11 cellular contexts compared by ENCODE assay signal in the genomic region with DNA sequence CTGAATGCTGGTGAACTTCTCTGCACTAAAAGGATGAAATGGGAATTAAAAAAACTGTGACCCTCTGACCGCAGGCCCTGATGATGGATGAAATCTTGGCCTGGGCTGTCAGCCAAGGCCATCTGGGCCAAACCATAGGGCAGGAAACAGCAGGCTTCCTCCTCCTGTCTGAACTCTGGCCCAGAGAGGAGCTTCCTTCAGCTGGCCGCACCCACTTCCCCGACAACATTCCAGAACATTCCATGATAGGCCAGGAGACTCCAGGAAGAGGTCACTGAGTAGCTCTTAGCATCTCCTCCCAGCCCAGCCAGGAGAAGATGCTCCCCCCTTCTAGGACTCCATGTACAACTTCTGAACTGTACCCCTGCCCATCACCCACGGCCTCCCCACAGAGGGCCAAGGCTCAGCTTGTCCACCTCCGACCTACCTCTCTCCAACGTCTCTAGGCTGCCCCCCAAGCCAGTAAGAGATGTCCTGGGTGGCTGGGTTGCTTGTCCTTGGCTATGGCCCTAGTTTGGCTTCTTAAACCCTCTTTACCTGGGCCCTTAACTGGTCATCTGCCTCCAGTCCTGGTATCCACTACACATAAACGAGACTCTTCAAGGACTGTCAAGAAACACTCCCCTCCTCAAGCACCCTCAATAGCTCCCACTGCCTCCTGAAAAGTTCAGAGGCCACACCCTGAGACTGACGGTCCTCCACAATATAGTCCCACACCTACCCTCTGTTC. TPM values are rescaled to one million over a fixed set of nuclear protein-coding genes. Genes with fewer than 3 reads are reported as not detected.
A peak's percentile ranks its signal among the peaks of the same experiment; 100 is the strongest.
DNase-seq lines count a peak whose midpoint lies in the region; ATAC-seq and TF ChIP-seq lines count a peak whose summit lies in the region.
"Had no signal": no experiment of that assay in that cellular context is flagged by ENCODE, and none has a peak within 500 bp of the region (broad histone marks: within the 10 kb centered on the region; RNA-seq: fewer than 3 reads in every experiment).

No MANE protein-coding gene starts in this region.

- no peaks in the 10 kb centered on the region for H3K9me3 ChIP-seq in duodenal mucosa (ENCODE audit: control insufficient read depth in 1 of 2, low read length in 2 of 2)
- H3K9me3 ChIP-seq in uterus: no peaks in the 10 kb centered on the region

- no peak for TF ChIP-seq CTCF in uterus (IDR thresholded peaks at IDR 0.05)

- H3K4me1 Mint-ChIP-seq in activated CD4-positive, alpha-beta T cell treated with anti-CD3 and anti-CD28 coated beads, Interleukin-2, amount 10 ng/mL, durations not matched to agents 24 days and 14 days: no peaks in the 10 kb centered on the region
- H3K4me1 Mint-ChIP-seq: B cell; central memory CD8-positive, alpha-beta T cell had no signal

- H3K4me3 Mint-ChIP-seq in activated CD4-positive, alpha-beta T cell treated with anti-CD3 and anti-CD28 coated beads, Interleukin-2, amount 10 ng/mL, durations not matched to agents 24 days and 14 days: no peak overlapping the region
- H3K4me3 Mint-ChIP-seq: B cell; central memory CD8-positive, alpha-beta T cell had no signal

- ATAC-seq in HG03565 (IDR thresholded peaks at IDR 0.05; ENCODE audit: unreplicated experiment): no peak

- H3K4me3 ChIP-seq in duodenal mucosa (ENCODE audit: low read depth in 1 of 2, low read length in 2 of 2) (peak overlapping the region in 1 of 2 donors; percentile 10), uterus (no peak overlapping the region)

- TF ChIP-seq POLR2A in uterus (IDR thresholded peaks at IDR 0.05): no peak

- H3K27ac ChIP-seq in duodenal mucosa (ENCODE audit: low read depth, low read length) (peak overlapping the region; percentile 86), uterus (peak overlapping the region; percentile 67 to 79)
- H3K27ac ChIP-seq: KMS-11 had no signal

- intact Hi-C loops in uterus (cut with DNase I; ENCODE audit: low total_unique reads): no loop called here
- intact Hi-C loops in activated CD4-positive, alpha-beta T cell treated with anti-CD3 and anti-CD28 coated beads, Interleukin-2, amount 10 ng/mL, durations not matched to agents 24 days and 14 days (cut with micrococcal nuclease): no loop called here

- H3K27me3 ChIP-seq in duodenal mucosa (ENCODE audit: control insufficient read depth in 1 of 2, insufficient read depth in 2 of 2, low read length in 2 of 2) (no peaks in the 10 kb centered on the region), uterus (no peaks in the 10 kb centered on the region)

- no peaks in the 10 kb centered on the region for H3K36me3 ChIP-seq in duodenal mucosa (ENCODE audit: control insufficient read depth in 1 of 2, insufficient read depth in 2 of 2, low read length in 2 of 2)
- no peaks in the 10 kb centered on the region for H3K36me3 ChIP-seq in uterus

- peak overlapping the region; percentile 20 to 53 for H3K9ac ChIP-seq in duodenal mucosa (ENCODE audit: low read depth in 1 of 2, low read length in 2 of 2)
- H3K9ac ChIP-seq: KMS-11 had no signal

- peak; percentile 22 for DNase-seq in activated effector memory CD4-positive, alpha-beta T cell treated with anti-CD3 and anti-CD28 coated beads, Interleukin-2, amount 50 U/mL, for 16 hours
- no peak for DNase-seq in activated effector memory CD4-positive, alpha-beta T cell treated with Interleukin-2 at 50 U/mL for 16 hours
- DNase-seq in medulla oblongata (ENCODE audit: extremely low spot score): peak; percentile 88
- DNase-seq in uterus: peak; percentile 75 to 85
- DNase-seq in NCI-H2227 treated with DMSO at 0.1 percent for 48 hours (lab: John Stamatoyannopoulos, UW): no peak
- DNase-seq in activated CD4-positive, alpha-beta T cell treated with anti-CD3 and anti-CD28 coated beads, Interleukin-2, amount 10 ng/mL, durations not matched to agents 24 days and 14 days: no peak

- H3K9me3 Mint-ChIP-seq in activated CD4-positive, alpha-beta T cell treated with anti-CD3 and anti-CD28 coated beads, Interleukin-2, amount 10 ng/mL, durations not matched to agents 24 days and 14 days: no peaks in the 10 kb centered on the region
- H3K9me3 Mint-ChIP-seq: central memory CD8-positive, alpha-beta T cell had no signal

- H3K4me1 ChIP-seq in duodenal mucosa (ENCODE audit: control insufficient read depth in 1 of 2, insufficient read depth in 2 of 2, low read length in 2 of 2) (peaks cover 53 to 56% of the 10 kb centered on the region in 2 donors), uterus (no peaks in the 10 kb centered on the region)

- H3K27ac Mint-ChIP-seq in activated CD4-positive, alpha-beta T cell treated with anti-CD3 and anti-CD28 coated beads, Interleukin-2, amount 10 ng/mL, durations not matched to agents 24 days and 14 days: no peak overlapping the region
- H3K27ac Mint-ChIP-seq: B cell had no signal

- H3K27me3 Mint-ChIP-seq in activated CD4-positive, alpha-beta T cell treated with anti-CD3 and anti-CD28 coated beads, Interleukin-2, amount 10 ng/mL, durations not matched to agents 24 days and 14 days: no peaks in the 10 kb centered on the region
- H3K27me3 Mint-ChIP-seq: central memory CD8-positive, alpha-beta T cell had no signal

- H3K36me3 Mint-ChIP-seq in activated CD4-positive, alpha-beta T cell treated with anti-CD3 and anti-CD28 coated beads, Interleukin-2, amount 10 ng/mL, durations not matched to agents 24 days and 14 days (ENCODE audit: low read depth): no peaks in the 10 kb centered on the region

RNA-seq across cellular contexts. Expression of gene RPH3AL, which starts 1.7 kb away (rescaled TPM):
- 10 to 100 TPM in 3 of 4 donors, 1 to 10 TPM in 1; 9.9 to 44.7 (median 21.5) TPM for total RNA-seq in uterus
- total RNA-seq in activated CD4-positive, alpha-beta T cell treated with anti-CD3 and anti-CD28 coated beads, Interleukin-2, amount 10 ng/mL, durations not matched to agents 24 days and 14 days: 2.5 and 3.7 TPM in 2 replicates

Comparison
In these comparisons a context has a peak if more than half of its experiments do, and no peak if none do; other contexts are left out.
1. DNase-seq: peak in activated effector memory CD4-positive, alpha-beta T cell treated with anti-CD3 and anti-CD28 coated beads, Interleukin-2, amount 50 U/mL, for 16 hours (single experiment), medulla oblongata (single experiment) and uterus (2 of 2); none in activated effector memory CD4-positive, alpha-beta T cell treated with Interleukin-2 at 50 U/mL for 16 hours (single experiment), NCI-H2227 treated with DMSO at 0.1 percent for 48 hours (single experiment) and activated CD4-positive, alpha-beta T cell treated with anti-CD3 and anti-CD28 coated beads, Interleukin-2, amount 10 ng/mL, durations not matched to agents 24 days and 14 days (single experiment).